ENCODE assay signal across 11 cellular contexts in the genomic region with DNA sequence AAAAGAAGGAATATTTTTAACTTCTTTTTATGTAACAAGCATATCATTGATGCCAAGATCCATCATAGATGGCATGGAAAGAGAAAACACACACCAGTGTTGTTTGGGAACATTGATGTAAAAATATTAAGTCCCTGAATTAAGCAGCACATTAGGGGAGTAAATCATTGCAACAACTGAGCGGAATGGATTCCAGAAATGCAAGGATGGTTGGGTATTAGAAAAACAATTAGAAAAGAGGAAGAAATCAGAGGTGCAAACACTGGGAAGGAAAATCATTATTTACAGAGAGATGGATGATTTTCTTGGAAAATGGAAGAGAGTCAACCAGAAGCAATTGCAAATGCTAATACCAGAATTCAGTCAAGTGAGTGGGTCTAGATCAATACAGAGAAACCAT. TPM values are rescaled to one million over a fixed set of nuclear protein-coding genes. Genes with fewer than 3 reads are reported as not detected.
"Had no signal": no experiment of that assay in that cellular context is flagged by ENCODE, and none has a peak within 500 bp of the region (broad histone marks: within the 10 kb centered on the region; RNA-seq: fewer than 3 reads in every experiment).

No MANE protein-coding gene starts in this region.

- ATAC-seq: HepG2 had no signal

- H3K27ac ChIP-seq: HL-60, KMS-11 had no signal

- H3K9ac ChIP-seq: KMS-11 had no signal

- H3K27ac Mint-ChIP-seq: IgD-negative memory B cell had no signal

- FAIRE-seq: HepG2, HTR-8/SVneo had no signal

- H3K4me2 ChIP-seq: KMS-11 had no signal

- DNase-seq: IMR-90, Kasumi-1, KBM-7, KG1 had no signal

RNA-seq across cellular contexts. Expression of a gene that starts 8.1 kb away (rescaled TPM):
- total RNA-seq: HT-29, HT1080 had no signal
- polyA plus RNA-seq: IgD-negative memory B cell had no signal
